In the genomic region with DNA sequence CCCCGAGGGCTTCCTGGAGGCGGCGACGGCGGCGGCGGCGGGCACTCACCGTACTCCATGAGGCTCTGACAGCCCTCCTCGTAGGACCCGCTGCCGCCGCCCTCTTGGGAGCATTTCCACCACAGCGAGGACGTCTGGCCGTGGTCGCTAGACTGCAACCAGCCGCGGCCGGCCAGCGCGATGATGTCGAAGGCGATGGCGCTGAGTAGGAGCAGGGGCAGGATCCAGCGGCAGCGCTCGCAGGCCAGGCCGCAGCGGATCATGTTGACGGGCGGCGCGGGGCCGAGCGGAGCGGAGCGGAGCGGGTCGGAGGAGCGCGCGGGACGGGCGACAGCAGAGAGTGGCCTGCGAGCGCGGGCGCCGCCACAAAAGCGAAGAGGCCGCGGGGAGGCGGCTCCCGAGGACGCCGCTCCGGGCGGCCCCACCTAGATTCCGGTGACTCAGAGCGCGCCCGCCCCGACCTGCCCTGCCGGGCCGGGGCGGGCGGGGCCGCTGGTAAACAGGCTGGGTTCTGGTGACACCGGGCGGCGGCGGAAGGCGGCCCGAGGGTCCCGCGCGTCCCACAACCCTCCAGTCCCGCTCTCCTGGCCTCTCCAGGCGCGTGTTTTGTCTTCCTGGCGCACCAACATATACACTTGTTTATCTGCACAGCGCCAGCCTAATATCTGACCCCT, we compare ENCODE assay signal across 8 cellular contexts. TPM values are rescaled to one million over a fixed set of nuclear protein-coding genes. Genes with fewer than 3 reads are reported as not detected.
DNase-seq lines count a peak whose midpoint lies in the region; ATAC-seq, FAIRE-seq and TF ChIP-seq lines count a peak whose summit lies in the region.

A gene (minus strand): TSS at position 342 of the 674 bp plus-strand sequence. CDS start 79 bp downstream, at position 263.

- H3K27ac ChIP-seq in HepG2 (ENCODE audit: extremely low read length, insufficient read depth, low read length): peak within 1 kb of the TSS; percentile 86

- peak; percentile 64; the same call in 1 of the 2 replicates for TF ChIP-seq RAD21 in HepG2 (CRISPR knock-in tag; IDR thresholded peaks at IDR 0.05)

- H3K27me3 ChIP-seq in HepG2 (ENCODE audit: control insufficient read depth in 1 of 2, insufficient read depth in 2 of 2, low read length in 2 of 2): no peaks in the 10 kb centered on the region; a peak in 1 of 5 replicates

- H3K4me2 ChIP-seq in HepG2 (ENCODE audit: low read depth, low read length): peak within 1 kb of the TSS; percentile 95

- peak within 1 kb of the TSS; percentile 20 for H2AFZ ChIP-seq in HepG2 (ENCODE audit: low read length)

- peak within 1 kb of the TSS; percentile 80 for H3K9ac ChIP-seq in HepG2 (ENCODE audit: insufficient read depth, low read depth, low read length)

- H3K9me3 Mint-ChIP-seq in activated CD4-positive, alpha-beta T cell treated with anti-CD3 and anti-CD28 coated beads, Interleukin-2, amount 10 ng/mL, durations not matched to agents 7 days and 5 days: no peaks in the 10 kb centered on the region
- H3K9me3 Mint-ChIP-seq in dendritic cell treated with granulocyte-macrophage colony-stimulating factor and Interleukin-4, amounts not matched to agents 40 ng/mL and 50 ng/mL, for 4 days: no peaks in the 10 kb centered on the region

- intact Hi-C loops in dendritic cell treated with granulocyte-macrophage colony-stimulating factor and Interleukin-4, amounts not matched to agents 40 ng/mL and 50 ng/mL, for 4 days (cut with micrococcal nuclease): loop anchor here (5.0 kb wide), 2 partner anchors 400 to 445 kb away; no protein-coding TSS in a partner anchor
- intact Hi-C loops in HepG2 (cut with micrococcal nuclease; ENCODE audit: unreplicated experiment): loop anchor here (1.0 to 5.0 kb wide), 3 partner anchors 21 to 295 kb away; a partner anchor contains a TSS

- H3K4me1 Mint-ChIP-seq in activated CD4-positive, alpha-beta T cell treated with anti-CD3 and anti-CD28 coated beads, Interleukin-2, amount 10 ng/mL, durations not matched to agents 7 days and 5 days: peaks cover 31% of the 10 kb centered on the region
- peaks cover 16% of the 10 kb centered on the region for H3K4me1 Mint-ChIP-seq in dendritic cell treated with granulocyte-macrophage colony-stimulating factor and Interleukin-4, amounts not matched to agents 40 ng/mL and 50 ng/mL, for 4 days (ENCODE audit: low read depth)

- no peaks in the 10 kb centered on the region for H4K20me1 ChIP-seq in HepG2 (ENCODE audit: insufficient read depth, low read length)

- H3K4me1 ChIP-seq in HepG2 (ENCODE audit: insufficient read depth, low read length): peaks cover 33% of the 10 kb centered on the region

- peak in 1 of 2 experiments; percentile 75 for TF ChIP-seq POLR2A in HepG2 (IDR thresholded peaks at IDR 0.05; ENCODE audit: insufficient read depth in 1 of 2, low read depth in 2 of 2, low read length in 2 of 2)

- peaks cover 42% of the 10 kb centered on the region for H3K79me2 ChIP-seq in HepG2 (ENCODE audit: insufficient read depth, low read length)

- TF ChIP-seq EP300 in HepG2 (IDR thresholded peaks at IDR 0.05; ENCODE audit: low read depth in 2 of 2, low read length in 2 of 2) (no peak), HepG2 (CRISPR knock-in tag; IDR thresholded peaks at IDR 0.05; ENCODE audit: borderline replicate concordance) (peak; percentile 53; the same call in 1 of the 2 replicates)

- FAIRE-seq in HepG2 (lab: Jason Lieb, UNC): no peak

- CTCF ChIA-PET in activated CD4-positive, alpha-beta T cell treated with anti-CD3 and anti-CD28 coated beads, Interleukin-2, amount 10 ng/mL, durations not matched to agents 7 days and 5 days (lab: Charles Lee): interaction anchor here (1.0 to 2.9 kb wide), 4 partner anchors 9 to 240 kb away, joined by 4 to 19 read pairs (median 5); a partner anchor contains a TSS
- CTCF ChIA-PET in HepG2 (lab: Yijun Ruan, JAX; ENCODE audit: low intra/inter-chr PET ratio, low total read pairs): interaction anchor here (1.3 to 4.7 kb wide), 2 partner anchors 21 to 104 kb away, joined by 4 to 182 read pairs; no protein-coding TSS in a partner anchor

- H3K9me3 ChIP-seq in HepG2 (ENCODE audit: low read length): no peaks in the 10 kb centered on the region

- POLR2A ChIA-PET in activated CD4-positive, alpha-beta T cell treated with anti-CD3 and anti-CD28 coated beads, Interleukin-2, amount 10 ng/mL, durations not matched to agents 7 days and 5 days (lab: Charles Lee): no interaction called here
- POLR2A ChIA-PET in HepG2 (lab: Yijun Ruan, JAX): interaction anchor here (1.4 to 2.8 kb wide), 4 partner anchors 20 to 101 kb away, joined by 3 to 41 read pairs (median 12); no protein-coding TSS in a partner anchor

- in situ Hi-C loops in HepG2 (cut with HindIII; ENCODE audit: extremely low pct_ligation_motif_present, low pct_unique_long_range_greater_than_20kb): loop anchor here (10.0 kb wide), 1 partner anchor 402 kb away; no protein-coding TSS in a partner anchor

- 0% methylated on average over 31 of the region's 83 CpGs for WGBS in HepG2 (ENCODE audit: low lambda C conversion rate)

- peak; percentile 57 for TF ChIP-seq CTCF in HepG2 (CRISPR knock-in tag; IDR thresholded peaks at IDR 0.05)

- peak within 1 kb of the TSS; percentile 88 for H3K27ac Mint-ChIP-seq in activated CD4-positive, alpha-beta T cell treated with anti-CD3 and anti-CD28 coated beads, Interleukin-2, amount 10 ng/mL, durations not matched to agents 7 days and 5 days
- H3K27ac Mint-ChIP-seq in dendritic cell treated with granulocyte-macrophage colony-stimulating factor and Interleukin-4, amounts not matched to agents 40 ng/mL and 50 ng/mL, for 4 days: peak within 1 kb of the TSS; percentile 57

- H3K36me3 Mint-ChIP-seq in activated CD4-positive, alpha-beta T cell treated with anti-CD3 and anti-CD28 coated beads, Interleukin-2, amount 10 ng/mL, durations not matched to agents 7 days and 5 days (ENCODE audit: low read depth): no peaks in the 10 kb centered on the region
- H3K36me3 Mint-ChIP-seq in dendritic cell treated with granulocyte-macrophage colony-stimulating factor and Interleukin-4, amounts not matched to agents 40 ng/mL and 50 ng/mL, for 4 days (ENCODE audit: low read depth): no peaks in the 10 kb centered on the region

- no TSS peak for BruUV-seq in HepG2 (replicated peaks; lab: Mats Ljungman, UMichigan)

- DNase-seq in DMS53 (lab: John Stamatoyannopoulos, UW): peak; percentile 89
- peak; percentile 16 for DNase-seq in NCI-H1048 (lab: John Stamatoyannopoulos, UW)
- peak; percentile 64 for DNase-seq in activated CD4-positive, alpha-beta T cell treated with anti-CD3 and anti-CD28 coated beads, Interleukin-2, amount 10 ng/mL, durations not matched to agents 7 days and 5 days
- DNase-seq in HepG2 (ENCODE audit: low spot score): peak; percentile 68
- DNase-seq in stimulated activated CD4-positive, alpha-beta T cell treated with anti-CD3 and anti-CD28 coated beads, Interleukin-4, amount 100 ng/mL, for 1 hour: peak; percentile 77
- DNase-seq in cerebellar nuclear complex (lab: John Stamatoyannopoulos, UW): no peak

- H3K27me3 Mint-ChIP-seq in activated CD4-positive, alpha-beta T cell treated with anti-CD3 and anti-CD28 coated beads, Interleukin-2, amount 10 ng/mL, durations not matched to agents 7 days and 5 days: peaks cover 51% of the 10 kb centered on the region
- peaks cover 58% of the 10 kb centered on the region for H3K27me3 Mint-ChIP-seq in dendritic cell treated with granulocyte-macrophage colony-stimulating factor and Interleukin-4, amounts not matched to agents 40 ng/mL and 50 ng/mL, for 4 days

- peak within 1 kb of the TSS; percentile 78 for H3K4me3 Mint-ChIP-seq in activated CD4-positive, alpha-beta T cell treated with anti-CD3 and anti-CD28 coated beads, Interleukin-2, amount 10 ng/mL, durations not matched to agents 7 days and 5 days
- peak within 1 kb of the TSS; percentile 88 for H3K4me3 Mint-ChIP-seq in dendritic cell treated with granulocyte-macrophage colony-stimulating factor and Interleukin-4, amounts not matched to agents 40 ng/mL and 50 ng/mL, for 4 days

- H3K36me3 ChIP-seq in HepG2 (replicated peaks in 1 of 2; ENCODE audit: control insufficient read depth in 1 of 2, insufficient read depth in 2 of 2, low read length in 2 of 2): no peaks in the 10 kb centered on the region; a peak in 1 of 5 replicates

- ATAC-seq in GM21737 (IDR thresholded peaks at IDR 0.05; ENCODE audit: unreplicated experiment) (peak; percentile 61), HepG2 (peak; percentile 93)

- peak within 1 kb of the TSS; percentile 90 to 95 (median 92) for H3K4me3 ChIP-seq in HepG2 (replicated peaks in 1 of 3; ENCODE audit: insufficient read depth in 1 of 3, low read depth in 2 of 3, low read length in 3 of 3)

RNA-seq across cellular contexts. Expression of the gene that starts here (rescaled TPM):
- total RNA-seq in activated CD4-positive, alpha-beta T cell treated with anti-CD3 and anti-CD28 coated beads, Interleukin-2, amount 10 ng/mL, durations not matched to agents 7 days and 5 days: 1 to 10 TPM; 4.6 to 4.7 TPM
- total RNA-seq in HepG2 (2016; rRNA removed; fragmentation: Illumina TruSeq; extraction: Trizol): 16.6 and 26.0 TPM in 2 replicates
- total RNA-seq in HepG2 (2016; cell fraction: cytosol; rRNA removed; fragmentation: Illumina TruSeq; extraction: Trizol; ENCODE audit: low read depth): 6.4 and 7.0 TPM in 2 replicates
- 16.2 and 26.8 TPM in 2 replicates for total RNA-seq in HepG2 (2016; cell fraction: insoluble cytoplasmic fraction; rRNA removed; fragmentation: Illumina TruSeq; extraction: Trizol)
- 17.6 and 19.2 TPM in 2 replicates for total RNA-seq in HepG2 (2016; cell fraction: membrane; rRNA removed; fragmentation: Illumina TruSeq; extraction: Trizol)
- 22.4 and 25.2 TPM in 2 replicates for total RNA-seq in HepG2 (2016; cell fraction: nucleus; rRNA removed; fragmentation: Illumina TruSeq; extraction: Trizol)
- polyA plus RNA-seq in HepG2 (2011; rRNA removed): 53.0 and 53.9 TPM in 2 replicates
- polyA plus RNA-seq in HepG2 (2011; cell fraction: cytosol; rRNA removed): 39.8 and 47.5 TPM in 2 replicates
- polyA plus RNA-seq in HepG2 (2011; cell fraction: nucleus; rRNA removed): 11.4 and 15.5 TPM in 2 replicates
- 80.7 and 95.5 TPM in 2 replicates for polyA plus RNA-seq in HepG2 (2012)
- 9.1 and 9.7 TPM in 2 replicates for polyA plus RNA-seq in HepG2 (2016; cell fraction: cytosol; fragmentation: Illumina TruSeq; extraction: Trizol; ENCODE audit: low read depth)
- 21.6 and 23.8 TPM in 2 replicates for polyA plus RNA-seq in HepG2 (2016; cell fraction: insoluble cytoplasmic fraction; fragmentation: Illumina TruSeq; extraction: Trizol; ENCODE audit: low read depth)
- 18.6 and 19.9 TPM in 2 replicates for polyA plus RNA-seq in HepG2 (2016; cell fraction: membrane; fragmentation: Illumina TruSeq; extraction: Trizol; ENCODE audit: low read depth)
- 41.5 and 46.0 TPM in 2 replicates for polyA plus RNA-seq in HepG2 (2016; cell fraction: nucleus; fragmentation: Illumina TruSeq; extraction: Trizol; ENCODE audit: insufficient read depth, low read depth)
- polyA minus RNA-seq in HepG2 (2011; rRNA and poly(A)+ RNA removed; ENCODE audit: low replicate concordance): 58.8 and 113 TPM in 2 replicates
- 32.1 and 38.6 TPM in 2 replicates for polyA minus RNA-seq in HepG2 (2011; cell fraction: cytosol; rRNA and poly(A)+ RNA removed)
- polyA minus RNA-seq in HepG2 (2011; cell fraction: nucleus; rRNA and poly(A)+ RNA removed): 9.5 and 12.4 TPM in 2 replicates

Comparison
In these comparisons a context has a peak if more than half of its experiments do, and no peak if none do; other contexts are left out.
1. DNase-seq: peak in DMS53 (single experiment), NCI-H1048 (single experiment), activated CD4-positive, alpha-beta T cell treated with anti-CD3 and anti-CD28 coated beads, Interleukin-2, amount 10 ng/mL, durations not matched to agents 7 days and 5 days (single experiment), HepG2 (single experiment) and stimulated activated CD4-positive, alpha-beta T cell treated with anti-CD3 and anti-CD28 coated beads, Interleukin-4, amount 100 ng/mL, for 1 hour (single experiment); none in cerebellar nuclear complex (0 of 2).